22 cellular contexts compared by ENCODE assay signal in the genomic region with DNA sequence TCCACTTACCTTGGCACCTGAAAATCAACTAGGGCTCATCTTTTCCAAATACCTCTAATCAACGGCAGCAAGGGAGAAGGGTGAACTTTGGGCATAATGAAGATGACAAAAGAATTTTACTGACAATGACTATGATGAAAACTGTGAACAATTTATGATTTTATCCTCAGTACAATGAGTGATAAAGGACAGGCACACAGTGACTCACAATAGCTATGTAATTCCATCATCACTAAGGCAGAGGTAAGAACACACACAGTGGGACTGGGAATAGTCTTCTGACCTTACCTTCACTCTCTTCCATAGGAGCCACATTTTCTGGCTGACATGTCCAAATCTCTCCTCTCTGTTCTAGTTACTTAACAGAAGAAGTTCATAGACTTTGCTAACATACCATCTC. TPM values are rescaled to one million over a fixed set of nuclear protein-coding genes. Genes with fewer than 3 reads are reported as not detected.
"Had no signal": no experiment of that assay in that cellular context is flagged by ENCODE, and none has a peak within 500 bp of the region (broad histone marks: within the 10 kb centered on the region; RNA-seq: fewer than 3 reads in every experiment).

No MANE protein-coding gene starts in this region.

- ATAC-seq: activated CD4-positive, CD25-positive, alpha-beta regulatory T cell treated with anti-CD3 and anti-CD28 coated beads, Interleukin-2, amount 50 U/mL, for 24 hours; activated CD8-positive, alpha-beta T cell treated with anti-CD3 and anti-CD28 coated beads for 36 hours; activated T-cell treated with anti-CD3 and anti-CD28 coated beads, Interleukin-2, amount 50 U/mL, for 72 hours; PC-3 had no signal

- H3K27me3 ChIP-seq: adrenal gland, MG63 had no signal

- H3K9me3 Mint-ChIP-seq: activated CD8-positive, alpha-beta T cell treated with anti-CD3 and anti-CD28 coated beads for 36 hours; activated naive CD8-positive, alpha-beta T cell treated with anti-CD3 and anti-CD28 coated beads, Interleukin-2, amount 10 ng/mL, durations not matched to agents 7 days and 5 days; activated T-cell treated with anti-CD3 and anti-CD28 coated beads, Interleukin-2, amount 50 U/mL, for 72 hours had no signal

- H3K9me3 ChIP-seq: adrenal gland, MG63 had no signal

- H3K4me3 Mint-ChIP-seq: activated CD8-positive, alpha-beta T cell treated with anti-CD3 and anti-CD28 coated beads for 36 hours; activated naive CD8-positive, alpha-beta T cell treated with anti-CD3 and anti-CD28 coated beads, Interleukin-2, amount 10 ng/mL, durations not matched to agents 7 days and 5 days; activated T-cell treated with anti-CD3 and anti-CD28 coated beads, Interleukin-2, amount 50 U/mL, for 72 hours had no signal

- DNase-seq: activated CD4-positive, alpha-beta T cell treated with anti-CD3 and anti-CD28 coated beads for 4 hours; activated CD8-positive, alpha-beta memory T cell treated with anti-CD3 and anti-CD28 coated beads, Interleukin-2, amount 50 U/mL, for 4 hours; activated CD8-positive, alpha-beta T cell treated with anti-CD3 and anti-CD28 coated beads for 36 hours; activated naive CD4-positive, alpha-beta T cell treated with anti-CD3 and anti-CD28 coated beads, Interleukin-2, amount 50 U/mL, for 16 hours; activated naive CD8-positive, alpha-beta T cell treated with anti-CD3 and anti-CD28 coated beads, Interleukin-2, amount 10 ng/mL, durations not matched to agents 7 days and 5 days; activated T-cell treated with anti-CD3 and anti-CD28 coated beads, Interleukin-2, amount 50 U/mL, for 72 hours; adrenal gland; anterior cingulate cortex; MG63; MV-4-11; NCI-H1105; NCI-H1436 treated with DMSO at 0.1 percent for 48 hours; NCI-H187; NCI-H2081; NCI-H510A treated with DMSO at 0.1 percent for 48 hours; NCI-H69; PC-3; SHP77; T-helper 1 cell had no signal

- FAIRE-seq: RCC 7860 had no signal

- H3K36me3 ChIP-seq: adrenal gland, MG63 had no signal

- H3K4me3 ChIP-seq: adrenal gland, MG63 had no signal

- H3K36me3 Mint-ChIP-seq: activated naive CD8-positive, alpha-beta T cell treated with anti-CD3 and anti-CD28 coated beads, Interleukin-2, amount 10 ng/mL, durations not matched to agents 7 days and 5 days had no signal

- H3K27ac ChIP-seq: adrenal gland had no signal

- H3K27ac Mint-ChIP-seq: activated CD8-positive, alpha-beta T cell treated with anti-CD3 and anti-CD28 coated beads for 36 hours; activated naive CD8-positive, alpha-beta T cell treated with anti-CD3 and anti-CD28 coated beads, Interleukin-2, amount 10 ng/mL, durations not matched to agents 7 days and 5 days; activated T-cell treated with anti-CD3 and anti-CD28 coated beads, Interleukin-2, amount 50 U/mL, for 72 hours had no signal

- H3K27me3 Mint-ChIP-seq: activated CD8-positive, alpha-beta T cell treated with anti-CD3 and anti-CD28 coated beads for 36 hours; activated naive CD8-positive, alpha-beta T cell treated with anti-CD3 and anti-CD28 coated beads, Interleukin-2, amount 10 ng/mL, durations not matched to agents 7 days and 5 days had no signal

- H3K4me1 Mint-ChIP-seq: activated naive CD8-positive, alpha-beta T cell treated with anti-CD3 and anti-CD28 coated beads, Interleukin-2, amount 10 ng/mL, durations not matched to agents 7 days and 5 days had no signal

RNA-seq across cellular contexts. Expression of gene KCNV2, which starts 26.1 kb away (rescaled TPM):
- total RNA-seq: activated CD8-positive, alpha-beta T cell treated with anti-CD3 and anti-CD28 coated beads for 36 hours; activated naive CD8-positive, alpha-beta T cell treated with anti-CD3 and anti-CD28 coated beads, Interleukin-2, amount 10 ng/mL, durations not matched to agents 7 days and 5 days; activated T-cell treated with anti-CD3 and anti-CD28 coated beads, Interleukin-2, amount 50 U/mL, for 72 hours; adrenal gland; PC-3; T-helper 2 cell treated with Interferon-gamma antibody and Interleukin-4, amounts not matched to agents 100 ng/mL and 5 ng/mL, for 36 hours had no signal
- polyA plus RNA-seq: adrenal gland had no signal
